ENCODE assay signal across 21 cellular contexts in genomic region chr7:41887446-41887845, GRCh38.
A peak's percentile ranks its signal among the peaks of the same experiment; 100 is the strongest.
DNase-seq lines count a peak whose midpoint lies in the region; ATAC-seq and TF ChIP-seq lines count a peak whose summit lies in the region.
"Had no signal": no experiment of that assay in that cellular context is flagged by ENCODE, and none has a peak within 500 bp of the region (broad histone marks: within the 10 kb centered on the region; RNA-seq: fewer than 3 reads in every experiment).

No MANE protein-coding gene starts in this region.

- TF ChIP-seq CTCF in mammary epithelial cell (conservative IDR thresholded peaks at IDR 0.05 in 1 of 2, IDR thresholded peaks at IDR 0.05 in 1 of 2; ENCODE audit: extremely low read depth in 1 of 2, insufficient read depth in 1 of 2, low read depth in 1 of 2, low read length in 2 of 2): no peak
- TF ChIP-seq CTCF in MCF 10A (IDR thresholded peaks at IDR 0.05; ENCODE audit: unreplicated experiment): no peak
- no peak for TF ChIP-seq CTCF in fibroblast of pulmonary artery (IDR thresholded peaks at IDR 0.05; ENCODE audit: low read length, missing control alignments)
- TF ChIP-seq CTCF in upper lobe of right lung (IDR thresholded peaks at IDR 0.05): no peak

- no peak overlapping the region for H3K27ac Mint-ChIP-seq in MCF 10A (ENCODE audit: low read depth, unreplicated experiment)
- H3K27ac Mint-ChIP-seq: activated T-helper 2 cell treated with anti-CD3 and anti-CD28 coated beads, Interferon-gamma antibody, Interleukin-2, Interleukin-4, amounts not matched to agents 10 μg/mL and 5 μg/mL and 100 μg/mL, durations not matched to agents 14 hours and 24 hours and 36 hours; effector memory CD8-positive, alpha-beta T cell; nephron progenitor cell had no signal

- no peaks in the 10 kb centered on the region for H3K9me3 Mint-ChIP-seq in MCF 10A (ENCODE audit: unreplicated experiment)
- H3K9me3 Mint-ChIP-seq: effector memory CD8-positive, alpha-beta T cell; nephron progenitor cell had no signal

- H3K79me2 ChIP-seq in mammary epithelial cell (ENCODE audit: insufficient read depth, low read length): no peaks in the 10 kb centered on the region
- H3K79me2 ChIP-seq: hepatocyte had no signal

- H3K4me1 Mint-ChIP-seq in MCF 10A (ENCODE audit: insufficient read depth, unreplicated experiment): peaks cover 32% of the 10 kb centered on the region

- WGBS in mammary epithelial cell (ENCODE audit: low coverage, missing lambda C conversion rate): 91% methylated on average over 4 of the region's 4 CpGs

- no peak overlapping the region for H3K4me3 Mint-ChIP-seq in MCF 10A (ENCODE audit: unreplicated experiment)
- H3K4me3 Mint-ChIP-seq: CD8-positive, alpha-beta memory T cell; effector memory CD8-positive, alpha-beta T cell; nephron progenitor cell had no signal

- H3K27me3 ChIP-seq in mammary epithelial cell (ENCODE audit: insufficient read depth, low read length) (no peaks in the 10 kb centered on the region), SJSA1 (replicated peaks) (no peaks in the 10 kb centered on the region), upper lobe of right lung (no peaks in the 10 kb centered on the region)
- H3K27me3 ChIP-seq: hepatocyte, tibial nerve had no signal

- H3K4me2 ChIP-seq in mammary epithelial cell (ENCODE audit: insufficient read depth, low read depth, low read length): no peak overlapping the region
- H3K4me2 ChIP-seq: A549 had no signal

- CTCF ChIA-PET in mammary epithelial cell (lab: Charles Lee; ENCODE audit: low non-redundant PET): no interaction called here
- CTCF ChIA-PET in MCF 10A (lab: Yijun Ruan, JAX): interaction anchor here (0.8 kb wide), 1 partner anchor 13 kb away, joined by 4 read pairs; no protein-coding TSS in a partner anchor

- intact Hi-C loops in mammary epithelial cell (cut with micrococcal nuclease): no loop called here
- intact Hi-C loops in MCF 10A (cut with micrococcal nuclease): no loop called here
- intact Hi-C loops in upper lobe of right lung (cut with DNase I): no loop called here

- dilution Hi-C loops in mammary epithelial cell (cut with HindIII; ENCODE audit: low sequenced_read_pairs): no loop called here

- POLR2A ChIA-PET in MCF 10A (lab: Yijun Ruan, JAX): no interaction called here

- H3K36me3 ChIP-seq in mammary epithelial cell (ENCODE audit: insufficient read depth, low read length): no peaks in the 10 kb centered on the region
- no peaks in the 10 kb centered on the region for H3K36me3 ChIP-seq in SJSA1
- H3K36me3 ChIP-seq in upper lobe of right lung: no peaks in the 10 kb centered on the region
- H3K36me3 ChIP-seq: tibial nerve had no signal

- no peaks in the 10 kb centered on the region for H3K9me3 ChIP-seq in mammary epithelial cell (replicated peaks; ENCODE audit: insufficient read depth, low read length)
- H3K9me3 ChIP-seq in SJSA1 (replicated peaks): no peaks in the 10 kb centered on the region
- H3K9me3 ChIP-seq in upper lobe of right lung: no peaks in the 10 kb centered on the region
- H3K9me3 ChIP-seq: A549, psoas muscle, tibial nerve had no signal

- H4K20me1 ChIP-seq in mammary epithelial cell (ENCODE audit: insufficient read depth, low read length): no peaks in the 10 kb centered on the region

- in situ Hi-C loops in mammary epithelial cell (cut with MboI; ENCODE audit: low sequenced_read_pairs in 2 of 2): no loop called here

- no peak overlapping the region for H3K4me3 ChIP-seq in mammary epithelial cell (replicated peaks in 1 of 3; ENCODE audit: insufficient read depth in 1 of 3, low read depth in 2 of 3, low read length in 3 of 3)
- no peak overlapping the region for H3K4me3 ChIP-seq in SJSA1
- no peak overlapping the region for H3K4me3 ChIP-seq in fibroblast of pulmonary artery (replicated peaks; ENCODE audit: low read depth, low read length)
- no peak overlapping the region for H3K4me3 ChIP-seq in upper lobe of right lung
- H3K4me3 ChIP-seq: A549, hepatocyte, psoas muscle, tibial nerve had no signal

- no peaks in the 10 kb centered on the region for H3K36me3 Mint-ChIP-seq in MCF 10A (ENCODE audit: insufficient read depth, unreplicated experiment)
- H3K36me3 Mint-ChIP-seq: CD8-positive, alpha-beta memory T cell had no signal

- BruUV-seq in mammary epithelial cell (replicated peaks; lab: Mats Ljungman, UMichigan): no TSS peak
- BruUV-seq in MCF 10A (replicated peaks; lab: Mats Ljungman, UMichigan): no TSS peak

- H2AFZ ChIP-seq in mammary epithelial cell (ENCODE audit: low read depth, low read length): peak overlapping the region; percentile 72
- H2AFZ ChIP-seq: hepatocyte had no signal

- H3K4me1 ChIP-seq in mammary epithelial cell (ENCODE audit: insufficient read depth, low read length) (peaks cover 25% of the 10 kb centered on the region), SJSA1 (replicated peaks) (peaks cover 48% of the 10 kb centered on the region), upper lobe of right lung (peaks cover 20% of the 10 kb centered on the region)
- H3K4me1 ChIP-seq: A549, psoas muscle had no signal

- no peak for DNase-seq in mammary epithelial cell
- DNase-seq in MCF 10A (ENCODE audit: unreplicated experiment): no peak
- DNase-seq in SJSA1 (ENCODE audit: low read depth in 1 of 2, low spot score in 2 of 2): no peak
- DNase-seq in fibroblast of pulmonary artery (ENCODE audit: low read depth): peak; percentile 46
- DNase-seq in upper lobe of right lung: no peak
- no peak for DNase-seq in SHP77 treated with DMSO at 0.1 percent for 48 hours (lab: John Stamatoyannopoulos, UW)
- no peak for DNase-seq in hepatic stellate cell (ENCODE audit: low spot score)
- DNase-seq: activated CD4-positive, CD25-positive, alpha-beta regulatory T cell treated with anti-CD3 and anti-CD28 coated beads, Interleukin-2, amount 50 U/mL, for 72 hours; caudate nucleus; CD8-positive, alpha-beta memory T cell; DMS79; effector memory CD8-positive, alpha-beta T cell; Karpas-422; nephron progenitor cell; NK-92 treated with Interleukin-12 subunit alpha and Interleukin-12 subunit beta, amount 100 ng/mL, for 24 hours had no signal

- H3K27me3 Mint-ChIP-seq in MCF 10A (ENCODE audit: insufficient read depth, unreplicated experiment): no peaks in the 10 kb centered on the region
- H3K27me3 Mint-ChIP-seq: CD8-positive, alpha-beta memory T cell had no signal

- H3K27ac ChIP-seq in mammary epithelial cell (ENCODE audit: insufficient read depth, low read depth, low read length) (no peak overlapping the region), SJSA1 (peak overlapping the region; percentile 78), upper lobe of right lung (peak overlapping the region; percentile 36)
- H3K27ac ChIP-seq: hepatocyte, psoas muscle had no signal

- ATAC-seq in upper lobe of right lung: peak; percentile 12
- ATAC-seq in HG02623 (IDR thresholded peaks at IDR 0.05; ENCODE audit: unreplicated experiment): no peak
- ATAC-seq: effector memory CD8-positive, alpha-beta T cell had no signal

- H3K9ac ChIP-seq in mammary epithelial cell (ENCODE audit: insufficient read depth, low read length): no peak overlapping the region
